ENCODE assay signal across 10 cellular contexts in genomic region chr15:29819979-29820801, GRCh38. TPM values are rescaled to one million over a fixed set of nuclear protein-coding genes. Genes with fewer than 3 reads are reported as not detected.
A peak's percentile ranks its signal among the peaks of the same experiment; 100 is the strongest.
DNase-seq lines count a peak whose midpoint lies in the region; ATAC-seq and TF ChIP-seq lines count a peak whose summit lies in the region.
"Had no signal": no experiment of that assay in that cellular context is flagged by ENCODE, and none has a peak within 500 bp of the region (broad histone marks: within the 10 kb centered on the region; RNA-seq: fewer than 3 reads in every experiment).

No MANE protein-coding gene starts in this region.

- peak overlapping the region; percentile 80 for H3K27ac Mint-ChIP-seq in osteocyte (ENCODE audit: unreplicated experiment)
- no peak overlapping the region for H3K27ac Mint-ChIP-seq in natural killer cell treated with Interleukin-12 subunit alpha and Interleukin-12 subunit beta and Interleukin-15 and Interleukin-18, amount 100 ng/mL, for 72 hours

- H3K27me3 Mint-ChIP-seq in osteocyte (ENCODE audit: unreplicated experiment), result no peaks in the 10 kb centered on the region
- H3K27me3 Mint-ChIP-seq in natural killer cell treated with Interleukin-12 subunit alpha and Interleukin-12 subunit beta and Interleukin-15 and Interleukin-18, amount 100 ng/mL, for 72 hours, result peaks cover 21 to 58% of the 10 kb centered on the region in 2 donors

- no peak for ATAC-seq in natural killer cell treated with Interleukin-12 subunit alpha and Interleukin-12 subunit beta and Interleukin-15 and Interleukin-18, amount 100 ng/mL, for 72 hours

- peak overlapping the region; percentile 86 for H3K4me3 Mint-ChIP-seq in osteocyte (ENCODE audit: unreplicated experiment)
- H3K4me3 Mint-ChIP-seq in natural killer cell treated with Interleukin-12 subunit alpha and Interleukin-12 subunit beta and Interleukin-15 and Interleukin-18, amount 100 ng/mL, for 72 hours, result no peak overlapping the region

- peaks cover 11% of the 10 kb centered on the region for H3K36me3 Mint-ChIP-seq in osteocyte (ENCODE audit: unreplicated experiment)
- H3K36me3 Mint-ChIP-seq in natural killer cell treated with Interleukin-12 subunit alpha and Interleukin-12 subunit beta and Interleukin-15 and Interleukin-18, amount 100 ng/mL, for 72 hours, result peaks cover 17% of the 10 kb centered on the region

- H3K4me3 ChIP-seq in AG09309 (ENCODE audit: control insufficient read depth, low read depth, low read length), result peak overlapping the region; percentile 89
- H3K4me3 ChIP-seq in fibroblast of mammary gland (ENCODE audit: control insufficient read depth, low read depth, low read length), result peak overlapping the region; percentile 63

- H3K9me3 Mint-ChIP-seq in osteocyte (ENCODE audit: unreplicated experiment), result peaks cover 9% of the 10 kb centered on the region
- no peaks in the 10 kb centered on the region for H3K9me3 Mint-ChIP-seq in natural killer cell treated with Interleukin-12 subunit alpha and Interleukin-12 subunit beta and Interleukin-15 and Interleukin-18, amount 100 ng/mL, for 72 hours

- DNase-seq in AG09309 (ENCODE audit: low read depth) (no peak), RKO (ENCODE audit: low spot score) (peak; percentile 31), fibroblast of mammary gland (ENCODE audit: low read depth) (no peak), osteocyte (ENCODE audit: extremely low spot score, unreplicated experiment) (no peak), KG1 (lab: John Stamatoyannopoulos, UW) (no peak), SKM-1 treated with dmso at 0.1 percent for 144 hours (lab: John Stamatoyannopoulos, UW; ENCODE audit: unreplicated experiment) (no peak), NCI-H446 (lab: John Stamatoyannopoulos, UW) (no peak)
- no peak for DNase-seq in natural killer cell treated with Interleukin-12 subunit alpha and Interleukin-12 subunit beta and Interleukin-15 and Interleukin-18, amount 100 ng/mL, for 72 hours (ENCODE audit: low spot score)
- DNase-seq: midbrain, NCI-H2171 had no signal

- H3K4me1 Mint-ChIP-seq in osteocyte (ENCODE audit: unreplicated experiment), result peaks cover 46% of the 10 kb centered on the region
- peaks cover 3 to 7% of the 10 kb centered on the region in 2 donors for H3K4me1 Mint-ChIP-seq in natural killer cell treated with Interleukin-12 subunit alpha and Interleukin-12 subunit beta and Interleukin-15 and Interleukin-18, amount 100 ng/mL, for 72 hours (ENCODE audit: low read depth in 2 of 2)

- TF ChIP-seq CTCF in AG09309 (IDR thresholded peaks at IDR 0.05; ENCODE audit: control insufficient read depth, insufficient read depth, low read depth, low read length, missing control alignments) (no peak), fibroblast of mammary gland (conservative IDR thresholded peaks at IDR 0.05; ENCODE audit: control insufficient read depth, insufficient read depth, low read depth, low read length) (no peak), osteocyte (IDR thresholded peaks at IDR 0.05) (no peak)

RNA-seq across cellular contexts. Expression of gene TJP1, which starts 2.1 kb away (rescaled TPM):
- total RNA-seq in osteocyte, result 113 and 119 TPM in 2 replicates
- total RNA-seq in natural killer cell treated with Interleukin-12 subunit alpha and Interleukin-12 subunit beta and Interleukin-15 and Interleukin-18, amount 100 ng/mL, for 72 hours, result under 1 TPM in 1 of 2 donors, not detected in 1; 0.14 TPM

Comparison
In these comparisons a context has a peak if more than half of its experiments do, and no peak if none do; other contexts are left out.
1. RNA of gene TJP1, which starts 2.1 kb away (total RNA-seq): 113 to 119 TPM in osteocyte; 0.14 TPM in natural killer cell treated with Interleukin-12 subunit alpha and Interleukin-12 subunit beta and Interleukin-15 and Interleukin-18, amount 100 ng/mL, for 72 hours; every median in the first group is over 10 times any median in the second.